36 cellular contexts compared by ENCODE assay signal in the genomic region with DNA sequence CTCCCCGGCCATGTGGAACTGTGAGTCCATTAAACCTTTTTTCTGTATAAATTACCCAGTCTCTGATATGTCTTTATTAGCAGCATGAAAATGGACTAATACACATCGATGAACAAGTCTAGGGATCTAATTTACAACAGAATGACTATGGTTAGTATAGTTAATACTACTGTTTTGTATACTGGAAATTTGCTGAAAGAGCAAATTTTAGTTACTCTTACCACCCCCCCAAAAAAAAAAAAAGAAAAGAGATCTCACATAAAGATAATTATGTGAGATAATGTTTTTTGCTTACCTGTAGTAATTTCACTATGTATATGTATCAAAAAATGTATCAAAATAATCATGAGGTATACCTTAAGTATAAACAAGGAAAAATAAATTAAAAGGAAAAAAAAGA.
"Had no signal": no experiment of that assay in that cellular context is flagged by ENCODE, and none has a peak within 500 bp of the region (broad histone marks: within the 10 kb centered on the region; RNA-seq: fewer than 3 reads in every experiment).

No MANE protein-coding gene starts in this region.

- H3K4me3 ChIP-seq: MG63 had no signal

- H3K9me3 ChIP-seq: MG63 had no signal

- H3K27me3 ChIP-seq: MG63 had no signal

- H3K36me3 ChIP-seq: MG63 had no signal

- DNase-seq: Kasumi-1, MG63, MM.1S, MV-4-11, NCI-H1048, NCI-H1092, NCI-H1092 treated with DMSO at 0.1 percent for 48 hours, NCI-H1105, NCI-H1105 treated with DMSO at 0.1 percent for 48 hours, NCI-H1417, NCI-H1417 treated with DMSO at 0.1 percent for 48 hours, NCI-H1436, NCI-H1436 treated with DMSO at 0.1 percent for 48 hours, NCI-H146, NCI-H1694, NCI-H1694 treated with DMSO at 0.1 percent for 48 hours, NCI-H187, NCI-H187 treated with DMSO at 0.1 percent for 48 hours, NCI-H1930, NCI-H2029, NCI-H2029 treated with DMSO at 0.1 percent for 48 hours, NCI-H2081, NCI-H2081 treated with DMSO at 0.1 percent for 48 hours, NCI-H2107, NCI-H2171, NCI-H2171 treated with DMSO at 0.1 percent for 48 hours, NCI-H2227 treated with DMSO at 0.1 percent for 48 hours, NCI-H226, NCI-H345, NCI-H446, NCI-H446 treated with DMSO at 0.1 percent for 48 hours, NCI-H510A, NCI-H510A treated with DMSO at 0.1 percent for 48 hours, NCI-H524, NCI-H524 treated with DMSO at 0.1 percent for 48 hours, NCI-H526 had no signal
